ENCODE assay signal across 11 cellular contexts in the genomic region with DNA sequence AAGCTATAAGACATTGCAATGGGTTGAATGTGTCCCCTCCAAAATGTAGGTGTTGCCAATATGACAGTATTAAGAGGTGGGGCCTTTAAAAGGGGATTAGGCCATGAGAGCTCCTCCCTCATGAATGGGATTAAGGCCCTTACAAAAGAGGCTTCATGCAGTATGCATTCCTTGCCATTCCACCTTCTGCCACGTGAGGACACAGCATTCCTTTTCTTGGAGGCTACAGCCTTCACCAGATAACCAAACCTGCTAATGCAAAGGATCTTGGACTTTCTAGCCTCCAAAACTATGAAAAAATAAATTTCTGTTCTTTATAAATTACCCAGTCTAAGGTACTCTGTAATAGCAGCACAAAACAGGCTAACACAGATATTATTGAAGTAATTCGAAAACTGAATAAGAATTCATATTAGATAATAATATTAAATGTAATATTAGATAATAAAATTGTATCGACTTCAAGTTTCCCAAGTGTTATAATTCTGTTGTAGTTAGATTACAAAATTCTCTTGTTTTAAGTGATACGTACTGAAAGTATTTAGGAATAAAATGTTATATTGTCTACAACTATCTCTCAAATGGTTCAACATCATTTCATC. TPM values are rescaled to one million over a fixed set of nuclear protein-coding genes. Genes with fewer than 3 reads are reported as not detected.
DNase-seq lines count a peak whose midpoint lies in the region; ATAC-seq, FAIRE-seq and TF ChIP-seq lines count a peak whose summit lies in the region.
"Had no signal": no experiment of that assay in that cellular context is flagged by ENCODE, and none has a peak within 500 bp of the region (broad histone marks: within the 10 kb centered on the region; RNA-seq: fewer than 3 reads in every experiment).

No MANE protein-coding gene starts in this region.

- H3K9me3 ChIP-seq in fibroblast of lung (ENCODE audit: control insufficient read depth, insufficient read depth, low read depth, low read length) (no peaks in the 10 kb centered on the region), testis (no peaks in the 10 kb centered on the region), spleen (no peaks in the 10 kb centered on the region)
- H3K9me3 ChIP-seq: BLaER1 had no signal

- intact Hi-C loops in testis (cut with DNase I; ENCODE audit: low total_unique reads) = no loop called here
- intact Hi-C loops in spleen (cut with DNase I; ENCODE audit: low total_unique reads) = no loop called here
- intact Hi-C loops in activated CD8-positive, alpha-beta T cell treated with anti-CD3 and anti-CD28 coated beads for 36 hours (cut with micrococcal nuclease) = no loop called here

- peaks cover 3% of the 10 kb centered on the region for H3K4me1 ChIP-seq in fibroblast of lung (ENCODE audit: control insufficient read depth, extremely low read depth, insufficient read depth, low read length)
- H3K4me1 ChIP-seq in testis = no peaks in the 10 kb centered on the region
- H3K4me1 ChIP-seq in spleen = peaks cover 0 to 8% (median 2%) of the 10 kb centered on the region in 6 donors

- H3K27me3 Mint-ChIP-seq in activated CD8-positive, alpha-beta T cell treated with anti-CD3 and anti-CD28 coated beads for 36 hours = no peaks in the 10 kb centered on the region
- H3K27me3 Mint-ChIP-seq: IgD-negative memory B cell had no signal

- H3K4me1 Mint-ChIP-seq in activated CD8-positive, alpha-beta T cell treated with anti-CD3 and anti-CD28 coated beads for 36 hours (ENCODE audit: low read depth) = peaks cover 14% of the 10 kb centered on the region
- H3K4me1 Mint-ChIP-seq: IgD-negative memory B cell had no signal

- CTCF ChIA-PET in activated CD8-positive, alpha-beta T cell treated with anti-CD3 and anti-CD28 coated beads for 36 hours (lab: Charles Lee) = interaction anchor here (0.7 to 1.2 kb wide), 2 partner anchors 167 to 1286 kb away, joined by 3 to 4 read pairs; no protein-coding TSS in a partner anchor

- no peak overlapping the region for H2AFZ ChIP-seq in fibroblast of lung (ENCODE audit: low read length)

- DNase-seq in NCI-H510A treated with DMSO at 0.1 percent for 48 hours (lab: John Stamatoyannopoulos, UW) = peak; percentile 13
- no peak for DNase-seq in NCI-H510A (lab: John Stamatoyannopoulos, UW)
- peak; percentile 55 for DNase-seq in RCC 7860 (ENCODE audit: low spot score)
- peak; percentile 71 to 73 for DNase-seq in fibroblast of lung (ENCODE audit: low read depth in 2 of 2)
- peak; percentile 79 for DNase-seq in testis
- DNase-seq in spleen = no peak
- no peak for DNase-seq in activated CD8-positive, alpha-beta T cell treated with anti-CD3 and anti-CD28 coated beads for 36 hours

- TF ChIP-seq POLR2A in testis (IDR thresholded peaks at IDR 0.05) = no peak
- TF ChIP-seq POLR2A in spleen (IDR thresholded peaks at IDR 0.05) = no peak

- H3K4me3 ChIP-seq in fibroblast of lung (replicated peaks in 1 of 4; ENCODE audit: control extremely low read depth in 1 of 4, insufficient read depth in 1 of 4, low read depth in 3 of 4, low read length in 4 of 4) (no peak overlapping the region), testis (no peak overlapping the region), spleen (no peak overlapping the region)
- H3K4me3 ChIP-seq: BLaER1 had no signal

- H3K9ac ChIP-seq in fibroblast of lung (ENCODE audit: insufficient read depth, low read length) = no peak overlapping the region
- H3K9ac ChIP-seq: BLaER1 had no signal

- H3K36me3 ChIP-seq in fibroblast of lung (ENCODE audit: control insufficient read depth, insufficient read depth, low read length) = no peaks in the 10 kb centered on the region
- H3K36me3 ChIP-seq in testis (ENCODE audit: low read depth, missing control alignments) = no peaks in the 10 kb centered on the region
- H3K36me3 ChIP-seq in spleen = no peaks in the 10 kb centered on the region
- H3K36me3 ChIP-seq: BLaER1 had no signal

- no peaks in the 10 kb centered on the region for H3K36me3 Mint-ChIP-seq in activated CD8-positive, alpha-beta T cell treated with anti-CD3 and anti-CD28 coated beads for 36 hours (ENCODE audit: low read depth)
- H3K36me3 Mint-ChIP-seq: IgD-negative memory B cell had no signal

- POLR2A ChIA-PET in activated CD8-positive, alpha-beta T cell treated with anti-CD3 and anti-CD28 coated beads for 36 hours (lab: Charles Lee) = no interaction called here

- no peaks in the 10 kb centered on the region for H3K27me3 ChIP-seq in fibroblast of lung (ENCODE audit: control insufficient read depth, insufficient read depth, low read length)
- H3K27me3 ChIP-seq in testis = no peaks in the 10 kb centered on the region
- no peaks in the 10 kb centered on the region for H3K27me3 ChIP-seq in spleen (replicated peaks in 1 of 7)
- H3K27me3 ChIP-seq: BLaER1 had no signal

- H3K79me2 ChIP-seq in fibroblast of lung (ENCODE audit: control insufficient read depth, insufficient read depth, low read length) = no peaks in the 10 kb centered on the region

- 64 to 76% methylated on average over 4 of the region's 4 CpGs for WGBS in testis, 2 donors
- 85 to 91% (median 89%) methylated on average over 4 of the region's 4 CpGs for WGBS in spleen, 5 donors

- ATAC-seq in HG03469 (IDR thresholded peaks at IDR 0.05; ENCODE audit: unreplicated experiment) = no peak
- no peak for ATAC-seq in activated CD8-positive, alpha-beta T cell treated with anti-CD3 and anti-CD28 coated beads for 36 hours

- H4K20me1 ChIP-seq in fibroblast of lung (ENCODE audit: control insufficient read depth, extremely low read depth, insufficient read depth, low read length) = no peaks in the 10 kb centered on the region
- H4K20me1 ChIP-seq: BLaER1 had no signal

- no peak overlapping the region for H3K4me3 Mint-ChIP-seq in activated CD8-positive, alpha-beta T cell treated with anti-CD3 and anti-CD28 coated beads for 36 hours
- H3K4me3 Mint-ChIP-seq: IgD-negative memory B cell had no signal

- H3K27ac ChIP-seq in fibroblast of lung (ENCODE audit: insufficient read depth, low read length) = no peak overlapping the region
- no peak overlapping the region for H3K27ac ChIP-seq in testis
- no peak overlapping the region for H3K27ac ChIP-seq in spleen
- H3K27ac ChIP-seq: BLaER1 had no signal

- H3K4me2 ChIP-seq in fibroblast of lung (ENCODE audit: extremely low read depth, insufficient read depth, low read length) = no peak overlapping the region
- H3K4me2 ChIP-seq: BLaER1 had no signal

- FAIRE-seq in RCC 7860 (lab: Jason Lieb, UNC) = peak; percentile 8
- FAIRE-seq: colon had no signal

- H3K27ac Mint-ChIP-seq in activated CD8-positive, alpha-beta T cell treated with anti-CD3 and anti-CD28 coated beads for 36 hours = no peak overlapping the region
- H3K27ac Mint-ChIP-seq: IgD-negative memory B cell had no signal

- peak; percentile 50 to 71 for TF ChIP-seq CTCF in fibroblast of lung (conservative IDR thresholded peaks at IDR 0.05 in 1 of 2, IDR thresholded peaks at IDR 0.05 in 1 of 2; ENCODE audit: low read depth in 1 of 2, low read length in 2 of 2)
- peak; percentile 41 to 59 (median 58) for TF ChIP-seq CTCF in testis (IDR thresholded peaks at IDR 0.05)
- no peak for TF ChIP-seq CTCF in spleen (IDR thresholded peaks at IDR 0.05 in 8 of 11, conservative IDR thresholded peaks at IDR 0.05 in 3 of 11)
- no peak for TF ChIP-seq CTCF in activated CD8-positive, alpha-beta T cell treated with anti-CD3 and anti-CD28 coated beads for 36 hours (IDR thresholded peaks at IDR 0.05)

- H3K9me3 Mint-ChIP-seq in activated CD8-positive, alpha-beta T cell treated with anti-CD3 and anti-CD28 coated beads for 36 hours = no peaks in the 10 kb centered on the region

RNA-seq across cellular contexts. Expression of gene ATP8B4, which starts 29.4 kb away (rescaled TPM):
- total RNA-seq in fibroblast of lung = 7.4 and 19.5 TPM in 2 replicates
- 1.5 and 3.5 TPM in 2 replicates for polyA plus RNA-seq in fibroblast of lung
- polyA plus RNA-seq in fibroblast of lung (2012) = 0.75 and 1.6 TPM in 2 replicates
- polyA minus RNA-seq in fibroblast of lung (ENCODE audit: low replicate concordance) = 0.22 and 0.75 TPM in 2 replicates
- total RNA-seq in testis = 1 to 10 TPM; 2.4 to 6.1 TPM
- polyA plus RNA-seq in testis (ENCODE audit: insufficient read depth, low read depth, low replicate concordance) = 2.5 TPM
- 10 to 100 TPM; 23.1 to 42.8 (median 31.3) TPM for total RNA-seq in spleen
- 1 to 10 TPM; 1.7 to 4.9 (median 2.4) TPM for polyA plus RNA-seq in spleen
- total RNA-seq in activated CD8-positive, alpha-beta T cell treated with anti-CD3 and anti-CD28 coated beads for 36 hours = 1 to 10 TPM; 4.6 to 5.8 TPM
- polyA plus RNA-seq: IgD-negative memory B cell had no signal

RNA-seq across cellular contexts. Expression of gene SLC27A2, which starts 33.5 kb away (rescaled TPM):
- total RNA-seq in fibroblast of lung = under 0.01 and 0.66 TPM in 2 replicates
- 0.23 and 0.49 TPM in 2 replicates for polyA plus RNA-seq in fibroblast of lung
- 0.23 and 0.35 TPM in 2 replicates for polyA plus RNA-seq in fibroblast of lung (2012)
- polyA minus RNA-seq in fibroblast of lung (ENCODE audit: low replicate concordance) = not detected in 2 replicates
- total RNA-seq in testis = 1 to 10 TPM; 2.2 to 2.5 TPM
- polyA plus RNA-seq in testis (ENCODE audit: insufficient read depth, low read depth, low replicate concordance) = 2.1 TPM
- 1 to 10 TPM in 2 of 7 donors, under 1 TPM in 4, not detected in 1; 0.19 to 1.3 (median 0.78) TPM for total RNA-seq in spleen
- under 1 TPM; 0.15 to 0.39 (median 0.19) TPM for polyA plus RNA-seq in spleen
- total RNA-seq in activated CD8-positive, alpha-beta T cell treated with anti-CD3 and anti-CD28 coated beads for 36 hours = 1 to 10 TPM; 9.8 to 9.9 TPM

Comparison
In these comparisons a context has a peak if more than half of its experiments do, and no peak if none do; other contexts are left out.
1. DNase-seq: peak in NCI-H510A treated with DMSO at 0.1 percent for 48 hours (single experiment), RCC 7860 (single experiment), fibroblast of lung (2 of 2) and testis (single experiment); none in NCI-H510A (single experiment), spleen (single experiment) and activated CD8-positive, alpha-beta T cell treated with anti-CD3 and anti-CD28 coated beads for 36 hours (single experiment).
2. CTCF ChIP-seq: peak in fibroblast of lung (2 of 2) and testis (3 of 3); none in spleen (0 of 11) and activated CD8-positive, alpha-beta T cell treated with anti-CD3 and anti-CD28 coated beads for 36 hours (single experiment).